In the genomic region with DNA sequence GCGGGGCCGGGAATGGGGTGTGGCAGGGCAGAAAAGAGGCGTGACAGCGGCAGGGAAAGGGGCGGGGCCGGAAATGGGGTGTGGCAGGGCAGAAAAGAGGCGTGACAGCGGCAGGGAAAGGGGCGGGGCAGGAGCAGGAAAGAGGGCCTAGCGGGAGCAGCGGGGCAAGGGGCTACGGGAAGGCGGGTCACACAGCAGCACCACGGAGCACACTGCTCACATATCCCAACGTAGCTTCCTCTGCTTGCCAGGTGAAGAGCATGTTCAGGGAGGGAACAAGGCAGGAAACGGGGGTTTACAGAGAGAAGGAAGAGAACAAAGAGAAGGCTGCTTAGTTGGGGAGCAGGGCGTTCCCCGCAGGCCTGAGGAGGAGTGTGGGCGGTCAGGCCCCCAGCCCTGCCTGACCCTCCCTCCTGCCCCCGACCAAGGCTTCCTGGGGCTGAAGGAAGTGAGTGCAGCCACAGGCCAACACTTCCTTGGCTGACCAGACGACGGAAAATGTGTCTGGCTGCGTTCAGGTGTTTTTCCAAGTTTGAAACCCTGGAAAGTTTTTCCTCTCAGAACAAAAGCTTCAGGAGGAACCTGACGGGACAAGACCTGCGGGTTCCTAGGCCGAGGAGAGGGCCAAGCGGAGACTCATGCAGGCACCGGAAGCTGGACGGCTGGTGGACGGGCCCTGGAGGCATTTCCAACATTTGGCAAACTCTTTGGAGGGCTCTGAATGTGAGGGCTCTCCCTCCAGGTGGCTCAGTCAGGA, we compare ENCODE assay signal across 8 cellular contexts. TPM values are rescaled to one million over a fixed set of nuclear protein-coding genes. Genes with fewer than 3 reads are reported as not detected.
DNase-seq lines count a peak whose midpoint lies in the region; ATAC-seq, FAIRE-seq and TF ChIP-seq lines count a peak whose summit lies in the region.
"Had no signal": no experiment of that assay in that cellular context is flagged by ENCODE, and none has a peak within 500 bp of the region (broad histone marks: within the 10 kb centered on the region; RNA-seq: fewer than 3 reads in every experiment).

No MANE protein-coding gene starts in this region.

- peaks cover 17% of the 10 kb centered on the region for H3K36me3 ChIP-seq in PC-9 (ENCODE audit: low read depth)
- peaks cover 33% of the 10 kb centered on the region for H3K36me3 ChIP-seq in bronchial epithelial cell (ENCODE audit: control insufficient read depth, insufficient read depth, low read length)
- H3K36me3 ChIP-seq in mesodermal cell (ENCODE audit: control insufficient read depth, insufficient read depth, low read length): peaks cover 74% of the 10 kb centered on the region

- H3K79me2 ChIP-seq in PC-9 (ENCODE audit: low read depth): peaks cover 17% of the 10 kb centered on the region

- 73% methylated on average over 22 of the region's 30 CpGs for WGBS in mesodermal cell (ENCODE audit: insufficient coverage in 2 of 2), 2 experiments

- peaks cover 70% of the 10 kb centered on the region for H4K20me1 ChIP-seq in PC-9 (ENCODE audit: insufficient read depth)

- peak; percentile 44 for DNase-seq in GM18507 (ENCODE audit: extremely low spot score, insufficient read length, low read depth)
- no peak for DNase-seq in PC-9
- DNase-seq in bronchial epithelial cell (ENCODE audit: low read depth): peak; percentile 50
- DNase-seq in D721Med (ENCODE audit: insufficient read length, low spot score): no peak

- H3F3A ChIP-seq in PC-9 (ENCODE audit: insufficient read depth, low read depth): peaks cover 38% of the 10 kb centered on the region

- H3K4me2 ChIP-seq in PC-9: no peak overlapping the region

- intact Hi-C loops in PC-9 (cut with micrococcal nuclease; ENCODE audit: unreplicated experiment): no loop called here

- H3K4me3 ChIP-seq in PC-9 (no peak overlapping the region), bronchial epithelial cell (ENCODE audit: low read depth, low read length) (no peak overlapping the region), mesodermal cell (ENCODE audit: extremely low read depth, insufficient read depth, low read length, poor library complexity, severe bottlenecking) (no peak overlapping the region)

- no peak overlapping the region for H2AFZ ChIP-seq in PC-9

- H3K27ac ChIP-seq in PC-9 (peak overlapping the region; percentile 16; the same call in 1 of the 2 replicates), mesodermal cell (ENCODE audit: low read depth, low read length, severe bottlenecking) (peak overlapping the region; percentile 49)

- no peaks in the 10 kb centered on the region for H3K27me3 ChIP-seq in PC-9 (ENCODE audit: insufficient read depth, low read depth)
- no peaks in the 10 kb centered on the region for H3K27me3 ChIP-seq in bronchial epithelial cell (ENCODE audit: control insufficient read depth, insufficient read depth, low read length)

- no peak for ATAC-seq in GM18517 (IDR thresholded peaks at IDR 0.05; ENCODE audit: unreplicated experiment)
- no peak for ATAC-seq in HG03378 (IDR thresholded peaks at IDR 0.05; ENCODE audit: unreplicated experiment)

- FAIRE-seq in GM18507 (lab: Jason Lieb, UNC): peak; percentile 80
- no peak for FAIRE-seq in bronchial epithelial cell (lab: Jason Lieb, UNC)
- no peak for FAIRE-seq in D721Med (lab: Jason Lieb, UNC)
- FAIRE-seq: islet of Langerhans had no signal

- POLR2A ChIA-PET in PC-9 (lab: Charles Lee; ENCODE audit: unreplicated experiment): interaction anchor here (0.6 kb wide), 1 partner anchor 209 kb away, joined by 8 read pairs; no protein-coding TSS in a partner anchor

- H3K9me2 ChIP-seq in PC-9 (ENCODE audit: insufficient read depth): no peaks in the 10 kb centered on the region

- CTCF ChIA-PET in PC-9 (lab: Charles Lee): no interaction called here

- no peaks in the 10 kb centered on the region for H3K4me1 ChIP-seq in PC-9 (replicated peaks; ENCODE audit: insufficient read depth)
- H3K4me1 ChIP-seq in mesodermal cell (ENCODE audit: control insufficient read depth, insufficient read depth, low read length, poor library complexity, severe bottlenecking): peaks cover 4% of the 10 kb centered on the region

- TF ChIP-seq CTCF in PC-9 (conservative IDR thresholded peaks at IDR 0.05) (no peak), bronchial epithelial cell (IDR thresholded peaks at IDR 0.05; ENCODE audit: insufficient read depth, low read length, severe bottlenecking) (no peak), D721Med (IDR thresholded peaks at IDR 0.05; ENCODE audit: insufficient read depth, missing control alignments) (no peak)

- no TSS peak for BruUV-seq in PC-9 (replicated peaks; lab: Mats Ljungman, UMichigan)

- H3K9me3 ChIP-seq in PC-9 (ENCODE audit: insufficient read depth, low read depth) (no peaks in the 10 kb centered on the region), mesodermal cell (ENCODE audit: control insufficient read depth, low read length) (no peaks in the 10 kb centered on the region)

RNA-seq across cellular contexts. Expression of a gene that starts 13.8 kb away (rescaled TPM):
- total RNA-seq in PC-9 (2021): 51.7 and 55.1 TPM in 2 replicates
- 16.8 and 19.0 TPM in 2 replicates for total RNA-seq in bronchial epithelial cell
- polyA plus RNA-seq in mesodermal cell (2013, experiment 1 of 2): 41.4 TPM
- polyA plus RNA-seq in mesodermal cell (2013, experiment 2 of 2): 42.0 TPM

RNA-seq across cellular contexts. Expression of a gene that starts 27.3 kb away (rescaled TPM):
- total RNA-seq in PC-9 (2021) (24.3 and 28.1 TPM in 2 replicates), bronchial epithelial cell (4.5 and 6.1 TPM in 2 replicates)
- 10.9 TPM for polyA plus RNA-seq in mesodermal cell (2013, experiment 1 of 2)
- polyA plus RNA-seq in mesodermal cell (2013, experiment 2 of 2): 9.1 TPM

RNA-seq across cellular contexts. Expression of a gene that starts 37.0 kb away (rescaled TPM):
- total RNA-seq in PC-9 (2021): 14.4 and 18.7 TPM in 2 replicates
- 1.1 and 2.7 TPM in 2 replicates for total RNA-seq in bronchial epithelial cell
- polyA plus RNA-seq in mesodermal cell (2013, experiment 1 of 2): 3.8 TPM
- 1.9 TPM for polyA plus RNA-seq in mesodermal cell (2013, experiment 2 of 2)

RNA-seq across cellular contexts. Expression of a gene that starts 38.5 kb away (rescaled TPM):
- total RNA-seq in PC-9 (2021) (103 and 111 TPM in 2 replicates), bronchial epithelial cell (41.0 and 48.4 TPM in 2 replicates)
- polyA plus RNA-seq in mesodermal cell (2013, experiment 1 of 2): 52.0 TPM
- 45.7 TPM for polyA plus RNA-seq in mesodermal cell (2013, experiment 2 of 2)

RNA-seq across cellular contexts. Expression of a gene that starts 47.5 kb away (rescaled TPM):
- total RNA-seq in PC-9 (2021) (47.0 and 48.1 TPM in 2 replicates), bronchial epithelial cell (120 and 121 TPM in 2 replicates)
- 20.9 TPM for polyA plus RNA-seq in mesodermal cell (2013, experiment 1 of 2)
- 19.1 TPM for polyA plus RNA-seq in mesodermal cell (2013, experiment 2 of 2)

Comparison
In these comparisons a context has a peak if more than half of its experiments do, and no peak if none do; other contexts are left out.
1. DNase-seq: peak in GM18507 (single experiment) and bronchial epithelial cell (single experiment); none in PC-9 (0 of 2) and D721Med (single experiment).